Comparison of ENCODE assay signal across 2 cellular contexts in genomic region chr11:61275191-61275590, GRCh38.
TF ChIP-seq lines count a peak whose summit lies in the region.

No MANE protein-coding gene starts in this region.

TF ChIP-seq in HepG2, 621 proteins besides CTCF, POLR2A, EP300 and RAD21:
- no peak for TF ChIP-seq ZSCAN9 (CRISPR knock-in tag; IDR thresholded peaks at IDR 0.05; ENCODE audit: borderline replicate concordance)
- no peak for TF ChIP-seq SAFB2 (CRISPR knock-in tag; IDR thresholded peaks at IDR 0.05; ENCODE audit: borderline replicate concordance, low read depth)
- peak; percentile 76 for TF ChIP-seq ZNF629 (CRISPR knock-in tag; conservative IDR thresholded peaks at IDR 0.05)
- TF ChIP-seq, protein P1, sequence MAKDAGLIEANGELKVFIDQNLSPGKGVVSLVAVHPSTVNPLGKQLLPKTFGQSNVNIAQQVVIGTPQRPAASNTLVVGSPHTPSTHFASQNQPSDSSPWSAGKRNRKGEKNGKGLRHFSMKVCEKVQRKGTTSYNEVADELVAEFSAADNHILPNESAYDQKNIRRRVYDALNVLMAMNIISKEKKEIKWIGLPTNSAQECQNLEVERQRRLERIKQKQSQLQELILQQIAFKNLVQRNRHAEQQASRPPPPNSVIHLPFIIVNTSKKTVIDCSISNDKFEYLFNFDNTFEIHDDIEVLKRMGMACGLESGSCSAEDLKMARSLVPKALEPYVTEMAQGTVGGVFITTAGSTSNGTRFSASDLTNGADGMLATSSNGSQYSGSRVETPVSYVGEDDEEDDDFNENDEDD (CRISPR knock-in tag; IDR thresholded peaks at IDR 0.05; ENCODE audit: borderline replicate concordance), result no peak
- no peak for TF ChIP-seq ARNTL (CRISPR knock-in tag; IDR thresholded peaks at IDR 0.05)
- TF ChIP-seq NBN (conservative IDR thresholded peaks at IDR 0.05), result no peak
- no peak for TF ChIP-seq ZNF513 (CRISPR knock-in tag; conservative IDR thresholded peaks at IDR 0.05)
- TF ChIP-seq TBX3 (IDR thresholded peaks at IDR 0.05; ENCODE audit: borderline replicate concordance), result no peak

TF ChIP-seq in GM12891, 5 proteins besides CTCF, POLR2A, EP300 and RAD21:
- TF ChIP-seq PAX5 (IDR thresholded peaks at IDR 0.05; ENCODE audit: insufficient read depth, low read length, severe bottlenecking) (no peak), TAF1 (IDR thresholded peaks at IDR 0.05; ENCODE audit: low read depth, low read length) (no peak), POU2F2 (IDR thresholded peaks at IDR 0.05; ENCODE audit: low read depth, low read length) (no peak), POLR2AphosphoS5 (IDR thresholded peaks at IDR 0.05; ENCODE audit: low read depth, low read length) (no peak), SPI1 (IDR thresholded peaks at IDR 0.05; ENCODE audit: low read depth, low read length) (no peak)
